25 cellular contexts compared by ENCODE assay signal in the genomic region with DNA sequence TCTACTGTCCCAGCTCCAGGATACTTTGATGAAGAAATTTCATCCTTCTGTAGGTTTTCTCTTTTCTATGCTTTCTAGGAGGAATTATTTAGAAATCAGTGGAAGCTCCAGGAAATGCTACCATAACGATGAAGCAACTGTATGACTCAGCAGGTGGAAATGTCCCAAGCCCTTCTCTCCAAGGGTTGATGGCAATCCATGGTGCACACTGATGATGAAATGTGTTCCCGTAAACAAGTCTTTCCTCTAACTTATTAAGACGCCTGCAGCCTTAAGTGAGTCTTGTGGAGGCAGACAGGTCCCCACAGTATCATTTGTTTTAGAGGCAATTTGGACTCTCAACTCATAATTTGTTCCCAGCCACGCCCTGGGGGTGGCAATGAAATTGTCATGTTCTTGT.
A peak's percentile ranks its signal among the peaks of the same experiment; 100 is the strongest.
DNase-seq lines count a peak whose midpoint lies in the region; ATAC-seq and TF ChIP-seq lines count a peak whose summit lies in the region.
"Had no signal": no experiment of that assay in that cellular context is flagged by ENCODE, and none has a peak within 500 bp of the region (broad histone marks: within the 10 kb centered on the region; RNA-seq: fewer than 3 reads in every experiment).

No MANE protein-coding gene starts in this region.

- H3K9me3 ChIP-seq in gastroesophageal sphincter = no peaks in the 10 kb centered on the region
- H3K9me3 ChIP-seq: BE2C, neutrophil had no signal

- H3K27ac Mint-ChIP-seq in activated CD4-positive, alpha-beta memory T cell treated with anti-CD3 and anti-CD28 coated beads, Interleukin-2, amount 10 ng/mL, durations not matched to agents 7 days and 5 days = no peak overlapping the region
- H3K27ac Mint-ChIP-seq: activated naive CD8-positive, alpha-beta T cell treated with anti-CD3 and anti-CD28 coated beads, Interleukin-2, amount 10 ng/mL, durations not matched to agents 7 days and 5 days; activated T-helper 2 cell treated with anti-CD3 and anti-CD28 coated beads, Interferon-gamma antibody, Interleukin-2, Interleukin-4, amounts not matched to agents 10 μg/mL and 5 μg/mL and 100 μg/mL, durations not matched to agents 14 hours and 24 hours and 36 hours; HFFc6; immature natural killer cell had no signal

- POLR2A ChIA-PET in activated CD4-positive, alpha-beta memory T cell treated with anti-CD3 and anti-CD28 coated beads, Interleukin-2, amount 10 ng/mL, durations not matched to agents 7 days and 5 days (lab: Charles Lee) = no interaction called here

- TF ChIP-seq POLR2A in NB4 (IDR thresholded peaks at IDR 0.05; ENCODE audit: extremely low read depth, insufficient read length) (no peak), gastroesophageal sphincter (IDR thresholded peaks at IDR 0.05) (no peak)

- no peak overlapping the region for H3K4me3 Mint-ChIP-seq in activated CD4-positive, alpha-beta memory T cell treated with anti-CD3 and anti-CD28 coated beads, Interleukin-2, amount 10 ng/mL, durations not matched to agents 7 days and 5 days
- H3K4me3 Mint-ChIP-seq: activated naive CD8-positive, alpha-beta T cell treated with anti-CD3 and anti-CD28 coated beads, Interleukin-2, amount 10 ng/mL, durations not matched to agents 7 days and 5 days; central memory CD8-positive, alpha-beta T cell; HFFc6; immature natural killer cell had no signal

- CTCF ChIA-PET in activated CD4-positive, alpha-beta memory T cell treated with anti-CD3 and anti-CD28 coated beads, Interleukin-2, amount 10 ng/mL, durations not matched to agents 7 days and 5 days (lab: Charles Lee) = no interaction called here

- H3K27ac ChIP-seq in gastroesophageal sphincter (no peak overlapping the region), dorsolateral prefrontal cortex (no peak overlapping the region)
- H3K27ac ChIP-seq: heart right ventricle, neutrophil had no signal

- no peaks in the 10 kb centered on the region for H3K4me1 ChIP-seq in gastroesophageal sphincter
- H3K4me1 ChIP-seq: BE2C, heart right ventricle had no signal

- no peaks in the 10 kb centered on the region for H3K27me3 Mint-ChIP-seq in activated CD4-positive, alpha-beta memory T cell treated with anti-CD3 and anti-CD28 coated beads, Interleukin-2, amount 10 ng/mL, durations not matched to agents 7 days and 5 days
- H3K27me3 Mint-ChIP-seq: activated naive CD8-positive, alpha-beta T cell treated with anti-CD3 and anti-CD28 coated beads, Interleukin-2, amount 10 ng/mL, durations not matched to agents 7 days and 5 days; central memory CD8-positive, alpha-beta T cell had no signal

- intact Hi-C loops in dorsolateral prefrontal cortex (cut with DNase I) = no loop called here

- H3K4me1 Mint-ChIP-seq in activated CD4-positive, alpha-beta memory T cell treated with anti-CD3 and anti-CD28 coated beads, Interleukin-2, amount 10 ng/mL, durations not matched to agents 7 days and 5 days = no peaks in the 10 kb centered on the region
- H3K4me1 Mint-ChIP-seq: activated naive CD8-positive, alpha-beta T cell treated with anti-CD3 and anti-CD28 coated beads, Interleukin-2, amount 10 ng/mL, durations not matched to agents 7 days and 5 days; central memory CD8-positive, alpha-beta T cell; immature natural killer cell had no signal

- 68 to 88% methylated on average over 3 of the region's 4 CpGs for WGBS in gastroesophageal sphincter (ENCODE audit: low coverage in 1 of 2), 2 donors

- H3K9me3 Mint-ChIP-seq in activated CD4-positive, alpha-beta memory T cell treated with anti-CD3 and anti-CD28 coated beads, Interleukin-2, amount 10 ng/mL, durations not matched to agents 7 days and 5 days = peaks cover 15% of the 10 kb centered on the region
- H3K9me3 Mint-ChIP-seq: activated naive CD8-positive, alpha-beta T cell treated with anti-CD3 and anti-CD28 coated beads, Interleukin-2, amount 10 ng/mL, durations not matched to agents 7 days and 5 days had no signal

- H3K4me3 ChIP-seq in NB4 (ENCODE audit: low read depth, low read length) (no peak overlapping the region), gastroesophageal sphincter (no peak overlapping the region), skeletal muscle cell (ENCODE audit: low read depth, low read length) (no peak overlapping the region), dorsolateral prefrontal cortex (no peak overlapping the region)
- H3K4me3 ChIP-seq: heart right ventricle had no signal

- TF ChIP-seq CTCF in NB4 (IDR thresholded peaks at IDR 0.05; ENCODE audit: low read depth, low read length) (no peak), gastroesophageal sphincter (IDR thresholded peaks at IDR 0.05) (no peak), dorsolateral prefrontal cortex (IDR thresholded peaks at IDR 0.05 in 54 of 56, conservative IDR thresholded peaks at IDR 0.05 in 2 of 56; ENCODE audit: low read depth in 1 of 56, partially characterized antibody in 56 of 56) (no peak)

- no peak for TF ChIP-seq EP300 in gastroesophageal sphincter (IDR thresholded peaks at IDR 0.05)

- H3K36me3 ChIP-seq in gastroesophageal sphincter = no peaks in the 10 kb centered on the region
- H3K36me3 ChIP-seq: BE2C, heart right ventricle, neutrophil had no signal

- H3K27me3 ChIP-seq in gastroesophageal sphincter = no peaks in the 10 kb centered on the region
- peaks cover 0 to 30% (median 4%) of the 10 kb centered on the region in 45 donors for H3K27me3 ChIP-seq in dorsolateral prefrontal cortex
- H3K27me3 ChIP-seq: BE2C, neutrophil had no signal

- H3K36me3 Mint-ChIP-seq in activated CD4-positive, alpha-beta memory T cell treated with anti-CD3 and anti-CD28 coated beads, Interleukin-2, amount 10 ng/mL, durations not matched to agents 7 days and 5 days (ENCODE audit: low read depth) = no peaks in the 10 kb centered on the region
- H3K36me3 Mint-ChIP-seq: activated naive CD8-positive, alpha-beta T cell treated with anti-CD3 and anti-CD28 coated beads, Interleukin-2, amount 10 ng/mL, durations not matched to agents 7 days and 5 days had no signal

- peak; percentile 6 for DNase-seq in NB4 (ENCODE audit: low read depth)
- DNase-seq in astrocyte of the hippocampus (ENCODE audit: low read depth, low spot score) = peak; percentile 38
- peak; percentile 36 for DNase-seq in skeletal muscle cell (ENCODE audit: low read depth)
- DNase-seq in activated CD4-positive, alpha-beta memory T cell treated with anti-CD3 and anti-CD28 coated beads, Interleukin-2, amount 10 ng/mL, durations not matched to agents 7 days and 5 days = no peak
- no peak for DNase-seq in dorsolateral prefrontal cortex
- no peak for DNase-seq in CD1c-positive myeloid dendritic cell (ENCODE audit: extremely low spot score)
- DNase-seq: activated CD4-positive, alpha-beta T cell treated with anti-CD3 and anti-CD28 coated beads for 48 hours; activated naive CD8-positive, alpha-beta T cell treated with anti-CD3 and anti-CD28 coated beads, Interleukin-2, amount 10 ng/mL, durations not matched to agents 7 days and 5 days; BE2C; Calu3; heart right ventricle; HFFc6; immature natural killer cell; NCI-H1417 treated with DMSO at 0.1 percent for 48 hours; NCI-H2171; NCI-H526; retina; stimulated activated CD8-positive, alpha-beta memory T cell treated with anti-CD3 and anti-CD28 coated beads, Interleukin-4, amount 100 ng/mL, for 48 hours had no signal

- peak; percentile 69 for ATAC-seq in gastroesophageal sphincter
- no peak for ATAC-seq in GM19463 (IDR thresholded peaks at IDR 0.05; ENCODE audit: unreplicated experiment)
- ATAC-seq: esophagus mucosa, Right ventricle myocardium inferior had no signal

Comparison
In these comparisons a context has a peak if more than half of its experiments do, and no peak if none do; other contexts are left out.
1. DNase-seq: peak in NB4 (single experiment), astrocyte of the hippocampus (single experiment) and skeletal muscle cell (single experiment); none in activated CD4-positive, alpha-beta memory T cell treated with anti-CD3 and anti-CD28 coated beads, Interleukin-2, amount 10 ng/mL, durations not matched to agents 7 days and 5 days (single experiment), dorsolateral prefrontal cortex (0 of 10) and CD1c-positive myeloid dendritic cell (single experiment).